19 cellular contexts compared by ENCODE assay signal in genomic region chr20:52565614-52566013, GRCh38.
DNase-seq lines count a peak whose midpoint lies in the region; ATAC-seq lines count a peak whose summit lies in the region.
"Had no signal": no experiment of that assay in that cellular context is flagged by ENCODE, and none has a peak within 500 bp of the region (broad histone marks: within the 10 kb centered on the region; RNA-seq: fewer than 3 reads in every experiment).

No MANE protein-coding gene starts in this region.

- H3K4me3 Mint-ChIP-seq in stimulated activated naive CD8-positive, alpha-beta T cell treated with anti-CD3 and anti-CD28 coated beads, Interleukin-15, Interleukin-2, amounts not matched to agents 100 ng/mL and 50 ng/mL, for 24 hours = no peak overlapping the region
- no peak overlapping the region for H3K4me3 Mint-ChIP-seq in stimulated activated naive CD8-positive, alpha-beta T cell treated with anti-CD3 and anti-CD28 coated beads, Interleukin-15, amount 100 ng/mL, for 72 hours
- H3K4me3 Mint-ChIP-seq: B cell; CD4-positive, CD25-positive, alpha-beta regulatory T cell; CD8-positive, alpha-beta T cell; HFFc6 had no signal

- H3K27me3 Mint-ChIP-seq in stimulated activated naive CD8-positive, alpha-beta T cell treated with anti-CD3 and anti-CD28 coated beads, Interleukin-15, Interleukin-2, amounts not matched to agents 100 ng/mL and 50 ng/mL, for 24 hours = no peaks in the 10 kb centered on the region
- H3K27me3 Mint-ChIP-seq in stimulated activated naive CD8-positive, alpha-beta T cell treated with anti-CD3 and anti-CD28 coated beads, Interleukin-15, amount 100 ng/mL, for 72 hours = no peaks in the 10 kb centered on the region

- peak overlapping the region; percentile 17 for H3K27ac ChIP-seq in epithelial cell of prostate
- H3K27ac ChIP-seq in caudate nucleus (ENCODE audit: low read depth, low read length) = no peak overlapping the region
- H3K27ac ChIP-seq: 22Rv1, BLaER1, C4-2B had no signal

- no peaks in the 10 kb centered on the region for H3K36me3 Mint-ChIP-seq in stimulated activated naive CD8-positive, alpha-beta T cell treated with anti-CD3 and anti-CD28 coated beads, Interleukin-15, Interleukin-2, amounts not matched to agents 100 ng/mL and 50 ng/mL, for 24 hours (ENCODE audit: low read depth)
- H3K36me3 Mint-ChIP-seq: CD4-positive, CD25-positive, alpha-beta regulatory T cell; CD8-positive, alpha-beta T cell had no signal

- ATAC-seq in stimulated activated naive CD8-positive, alpha-beta T cell treated with anti-CD3 and anti-CD28 coated beads, Interleukin-15, amount 100 ng/mL, for 72 hours = no peak
- no peak for ATAC-seq in HG02588 (IDR thresholded peaks at IDR 0.05; ENCODE audit: unreplicated experiment)
- ATAC-seq: CD8-positive, alpha-beta T cell had no signal

- DNase-seq in stimulated activated naive CD8-positive, alpha-beta T cell treated with anti-CD3 and anti-CD28 coated beads, Interleukin-15, amount 100 ng/mL, for 72 hours = no peak
- DNase-seq in epithelial cell of prostate (ENCODE audit: low read depth, low spot score) (no peak), kidney tubule cell (ENCODE audit: low spot score) (peak; percentile 9), caudate nucleus (lab: John Stamatoyannopoulos, UW) (no peak), NOMO-1 (lab: John Stamatoyannopoulos, UW; ENCODE audit: unreplicated experiment in 2 of 2) (no peak)
- no peak for DNase-seq in activated CD4-positive, CD25-positive, alpha-beta regulatory T cell treated with anti-CD3 and anti-CD28 coated beads, Interleukin-2, amount 50 U/mL, for 72 hours
- DNase-seq: Caco-2; CD4-positive, CD25-positive, alpha-beta regulatory T cell; CD8-positive, alpha-beta T cell; DMS153; DND-41; GOT3; HFFc6 had no signal

- H3K4me1 Mint-ChIP-seq in stimulated activated naive CD8-positive, alpha-beta T cell treated with anti-CD3 and anti-CD28 coated beads, Interleukin-15, Interleukin-2, amounts not matched to agents 100 ng/mL and 50 ng/mL, for 24 hours (ENCODE audit: low read depth) = no peaks in the 10 kb centered on the region
- peaks cover 7% of the 10 kb centered on the region for H3K4me1 Mint-ChIP-seq in stimulated activated naive CD8-positive, alpha-beta T cell treated with anti-CD3 and anti-CD28 coated beads, Interleukin-15, amount 100 ng/mL, for 72 hours
- H3K4me1 Mint-ChIP-seq: B cell; CD4-positive, CD25-positive, alpha-beta regulatory T cell had no signal

- peak overlapping the region; percentile 14 for H3K27ac Mint-ChIP-seq in stimulated activated naive CD8-positive, alpha-beta T cell treated with anti-CD3 and anti-CD28 coated beads, Interleukin-15, Interleukin-2, amounts not matched to agents 100 ng/mL and 50 ng/mL, for 24 hours
- peak overlapping the region in 1 of 2 donors; percentile 19 for H3K27ac Mint-ChIP-seq in stimulated activated naive CD8-positive, alpha-beta T cell treated with anti-CD3 and anti-CD28 coated beads, Interleukin-15, amount 100 ng/mL, for 72 hours
- H3K27ac Mint-ChIP-seq: B cell; CD4-positive, CD25-positive, alpha-beta regulatory T cell; CD8-positive, alpha-beta T cell; HFFc6 had no signal

- H3K9me3 Mint-ChIP-seq in stimulated activated naive CD8-positive, alpha-beta T cell treated with anti-CD3 and anti-CD28 coated beads, Interleukin-15, Interleukin-2, amounts not matched to agents 100 ng/mL and 50 ng/mL, for 24 hours = no peaks in the 10 kb centered on the region
- H3K9me3 Mint-ChIP-seq in stimulated activated naive CD8-positive, alpha-beta T cell treated with anti-CD3 and anti-CD28 coated beads, Interleukin-15, amount 100 ng/mL, for 72 hours = peaks cover 0 to 5% of the 10 kb centered on the region in 2 donors
- H3K9me3 Mint-ChIP-seq: CD8-positive, alpha-beta T cell had no signal
